ENCODE assay signal across 8 cellular contexts in genomic region chr17:44344939-44345496, GRCh38. TPM values are rescaled to one million over a fixed set of nuclear protein-coding genes. Genes with fewer than 3 reads are reported as not detected.
DNase-seq lines count a peak whose midpoint lies in the region; ATAC-seq and TF ChIP-seq lines count a peak whose summit lies in the region.

Gene GRN, plus strand, starts transcription at chr17:44345302. Its CDS starts 3,863 bp downstream, at chr17:44349165.

- intact Hi-C loops in dendritic cell treated with granulocyte-macrophage colony-stimulating factor and Interleukin-4, amounts not matched to agents 40 ng/mL and 50 ng/mL, for 4 days (cut with micrococcal nuclease): loop anchor here (2.0 to 5.0 kb wide), 2 partner anchors 14 to 128 kb away; partner anchors contain the start of gene UBTF

- H3K27me3 Mint-ChIP-seq in dendritic cell treated with granulocyte-macrophage colony-stimulating factor and Interleukin-4, amounts not matched to agents 40 ng/mL and 50 ng/mL, for 4 days: no peaks in the 10 kb centered on the region

- DNase-seq in AG09319 (ENCODE audit: extremely low read depth, low read depth): peak; percentile 97
- DNase-seq in NCI-H69 (lab: John Stamatoyannopoulos, UW): peak; percentile 99
- peak; percentile 67 to 86 for DNase-seq in activated CD4-positive, alpha-beta T cell treated with anti-CD3 and anti-CD28 coated beads, Interleukin-2, amount 50 U/mL, for 24 hours (ENCODE audit: low read depth in 1 of 2, low spot score in 1 of 2)
- DNase-seq in left lobe of liver (ENCODE audit: low spot score): peak; percentile 97
- peak; percentile 72 for DNase-seq in stimulated activated CD4-positive, alpha-beta T cell treated with anti-CD3 and anti-CD28 coated beads, Interleukin-2, amount 100 ng/mL, for 4 hours (ENCODE audit: low read depth)

- peak within 1 kb of the TSS; percentile 98 for H3K4me3 Mint-ChIP-seq in dendritic cell treated with granulocyte-macrophage colony-stimulating factor and Interleukin-4, amounts not matched to agents 40 ng/mL and 50 ng/mL, for 4 days

- H3K27ac Mint-ChIP-seq in dendritic cell treated with granulocyte-macrophage colony-stimulating factor and Interleukin-4, amounts not matched to agents 40 ng/mL and 50 ng/mL, for 4 days: peak within 1 kb of the TSS; percentile 98

- ATAC-seq in GM19035 (IDR thresholded peaks at IDR 0.05; ENCODE audit: unreplicated experiment) (peak; percentile 63), HG03442 (IDR thresholded peaks at IDR 0.05; ENCODE audit: unreplicated experiment) (peak; percentile 62), left lobe of liver (peak; percentile 97)

- TF ChIP-seq CTCF in AG09319 (IDR thresholded peaks at IDR 0.05; ENCODE audit: low read depth, low read length): no peak

- H3K9me3 Mint-ChIP-seq in dendritic cell treated with granulocyte-macrophage colony-stimulating factor and Interleukin-4, amounts not matched to agents 40 ng/mL and 50 ng/mL, for 4 days: no peaks in the 10 kb centered on the region

- peaks cover 77% of the 10 kb centered on the region for H3K4me1 Mint-ChIP-seq in dendritic cell treated with granulocyte-macrophage colony-stimulating factor and Interleukin-4, amounts not matched to agents 40 ng/mL and 50 ng/mL, for 4 days (ENCODE audit: low read depth)

- H3K36me3 Mint-ChIP-seq in dendritic cell treated with granulocyte-macrophage colony-stimulating factor and Interleukin-4, amounts not matched to agents 40 ng/mL and 50 ng/mL, for 4 days (ENCODE audit: low read depth): peaks cover 35% of the 10 kb centered on the region

RNA-seq across cellular contexts. Expression of gene GRN, which starts in this region (rescaled TPM):
- 111 TPM for total RNA-seq in left lobe of liver

Comparison
In these comparisons a context has a peak if more than half of its experiments do, and no peak if none do; other contexts are left out.
1. Peak in every context shown above with its lines: DNase-seq and ATAC-seq.